ENCODE assay signal across 8 cellular contexts in genomic region chr11:124069429-124070401, GRCh38. TPM values are rescaled to one million over a fixed set of nuclear protein-coding genes. Genes with fewer than 3 reads are reported as not detected.
A peak's percentile ranks its signal among the peaks of the same experiment; 100 is the strongest.
DNase-seq lines count a peak whose midpoint lies in the region; ATAC-seq and TF ChIP-seq lines count a peak whose summit lies in the region.

No MANE protein-coding gene starts in this region.

- H3K4me1 ChIP-seq in PC-3 (ENCODE audit: insufficient read depth, low read length), result no peaks in the 10 kb centered on the region
- no peaks in the 10 kb centered on the region for H3K4me1 ChIP-seq in adrenal gland (replicated peaks in 1 of 2)
- H3K4me1 ChIP-seq in iPS-18a (ENCODE audit: control insufficient read depth, low read depth, low read length), result peaks cover 3% of the 10 kb centered on the region

- H3K4me3 ChIP-seq in PC-3 (ENCODE audit: low read length), result peak overlapping the region; percentile 42; the same call in 1 of the 2 replicates
- H3K4me3 ChIP-seq in adrenal gland, result peak overlapping the region in 1 of 4 donors; percentile 12
- peak overlapping the region; percentile 35 for H3K4me3 ChIP-seq in iPS-18a (ENCODE audit: low read length)

- no peaks in the 10 kb centered on the region for H3K79me2 ChIP-seq in PC-3 (ENCODE audit: low read length)

- peak; percentile 84 for TF ChIP-seq CTCF in PC-3 (conservative IDR thresholded peaks at IDR 0.05; ENCODE audit: low read depth, low read length)
- TF ChIP-seq CTCF in adrenal gland (IDR thresholded peaks at IDR 0.05), result peak in 5 of 6 experiments; percentile 16 to 46 (median 32)

- no peaks in the 10 kb centered on the region for H3K9me2 ChIP-seq in PC-3 (replicated peaks; ENCODE audit: low read length)

- H3K4me2 ChIP-seq in PC-3 (ENCODE audit: low read length), result peak overlapping the region; percentile 72

- H3K27ac ChIP-seq in PC-3 (ENCODE audit: low read length) (no peak overlapping the region), adrenal gland (no peak overlapping the region), iPS-18a (ENCODE audit: low read length) (no peak overlapping the region)

- WGBS in adrenal gland, 4 donors, result 35 to 60% (median 44%) methylated on average over 21 to 28 of the region's 28 CpGs

- no peak overlapping the region for H3K9ac ChIP-seq in PC-3 (ENCODE audit: low read length)
- no peak overlapping the region for H3K9ac ChIP-seq in iPS-18a (ENCODE audit: low read length)

- no peak for TF ChIP-seq POLR2A in adrenal gland (IDR thresholded peaks at IDR 0.05)

- no peaks in the 10 kb centered on the region for H4K20me1 ChIP-seq in PC-3 (ENCODE audit: low read length)

- no peaks in the 10 kb centered on the region for H3K36me3 ChIP-seq in PC-3 (ENCODE audit: low read depth, low read length)
- no peaks in the 10 kb centered on the region for H3K36me3 ChIP-seq in adrenal gland (replicated peaks in 1 of 2)
- no peaks in the 10 kb centered on the region for H3K36me3 ChIP-seq in iPS-18a (ENCODE audit: control insufficient read depth, low read depth, low read length)

- no peaks in the 10 kb centered on the region for H3K9me3 ChIP-seq in PC-3 (ENCODE audit: low read length)
- H3K9me3 ChIP-seq in adrenal gland (replicated peaks in 1 of 3), result no peaks in the 10 kb centered on the region
- no peaks in the 10 kb centered on the region for H3K9me3 ChIP-seq in iPS-18a (ENCODE audit: control insufficient read depth, low read depth, low read length)

- H3F3A ChIP-seq in PC-3 (ENCODE audit: low read length, unreplicated experiment), result no peaks in the 10 kb centered on the region

- peak; percentile 25 for DNase-seq in DMS153 treated with DMSO at 0.1 percent for 48 hours (lab: John Stamatoyannopoulos, UW; ENCODE audit: unreplicated experiment)
- peak; percentile 63 for DNase-seq in PC-3
- peak in 5 of 7 donors; percentile 20 to 68 (median 45) for DNase-seq in adrenal gland
- DNase-seq in stimulated activated CD4-positive, alpha-beta T cell treated with anti-CD3 and anti-CD28 coated beads, Interleukin-2, amount 100 ng/mL, for 24 hours, result peak; percentile 38 to 46
- no peak for DNase-seq in NCI-H1048 (lab: John Stamatoyannopoulos, UW)

- BruUV-seq in PC-3 (replicated peaks; lab: Mats Ljungman, UMichigan), result no TSS peak

- peak overlapping the region; percentile 54; the same call in 1 of the 2 replicates for H2AFZ ChIP-seq in PC-3 (ENCODE audit: low read length)

- CTCF ChIA-PET in PC-3 (lab: Charles Lee), result interaction anchor here (0.6 kb wide), 1 partner anchor 296 kb away, joined by 3 read pairs; no protein-coding TSS in a partner anchor

- intact Hi-C loops in PC-3 (cut with micrococcal nuclease) (no loop called here), adrenal gland (cut with DNase I) (loop anchor here (5.0 to 10.0 kb wide), 2 partner anchors 123 to 125 kb away; no protein-coding TSS in a partner anchor)

- H3K27me3 ChIP-seq in PC-3 (ENCODE audit: low read length) (peaks cover 62% of the 10 kb centered on the region), adrenal gland (peaks cover 17% of the 10 kb centered on the region), iPS-18a (ENCODE audit: control insufficient read depth, insufficient read depth, low read length) (peaks cover 10% of the 10 kb centered on the region)

- ATAC-seq in GM19463 (IDR thresholded peaks at IDR 0.05; ENCODE audit: unreplicated experiment) (peak; percentile 77), HG03460 (IDR thresholded peaks at IDR 0.05; ENCODE audit: unreplicated experiment) (peak; percentile 66), PC-3 (peak; percentile 94)

- POLR2A ChIA-PET in PC-3 (lab: Charles Lee; ENCODE audit: unreplicated experiment), result interaction anchor here (0.7 kb wide), 1 partner anchor 82 kb away, joined by 3 read pairs; no protein-coding TSS in a partner anchor

RNA-seq across cellular contexts. Expression of gene OR10G7, which starts 28.6 kb away (rescaled TPM):
- total RNA-seq in PC-3 (2014; rRNA removed) (not detected in 2 replicates), adrenal gland (not detected)
- polyA plus RNA-seq in adrenal gland, result not detected

RNA-seq across cellular contexts. Expression of gene OR10G8, which starts 43.1 kb away (rescaled TPM):
- not detected in 2 replicates for total RNA-seq in PC-3 (2014; rRNA removed)
- total RNA-seq in adrenal gland, result not detected
- not detected for polyA plus RNA-seq in adrenal gland

RNA-seq across cellular contexts. Expression of gene VWA5A, which starts 45.5 kb away (rescaled TPM):
- total RNA-seq in PC-3 (2014; rRNA removed) (0.17 TPM in 1 of 2 replicates, not detected in the other), adrenal gland (10 to 100 TPM; 22.1 to 81.3 (median 41.0) TPM)
- 10 to 100 TPM; 16.5 to 50.5 (median 26.4) TPM for polyA plus RNA-seq in adrenal gland

RNA-seq across cellular contexts. Expression of gene OR10G9, which starts 46.9 kb away (rescaled TPM):
- not detected in 2 replicates for total RNA-seq in PC-3 (2014; rRNA removed)
- not detected for total RNA-seq in adrenal gland
- not detected for polyA plus RNA-seq in adrenal gland

RNA-seq across cellular contexts. Expression of gene OR10G4, which starts 56.9 kb away (rescaled TPM):
- not detected in 2 replicates for total RNA-seq in PC-3 (2014; rRNA removed)
- total RNA-seq in adrenal gland, result not detected
- not detected for polyA plus RNA-seq in adrenal gland

Comparison
In these comparisons a context has a peak if more than half of its experiments do, and no peak if none do; other contexts are left out.
1. RNA of gene VWA5A, which starts 45.5 kb away (total RNA-seq): 22.1 to 81.3 TPM in adrenal gland; 0.17 TPM in PC-3; every median in the first group is over 10 times any median in the second.
2. Peak in every context shown above with its lines, with median percentiles within 50 percentile points of each other: ATAC-seq.